In the genomic region with DNA sequence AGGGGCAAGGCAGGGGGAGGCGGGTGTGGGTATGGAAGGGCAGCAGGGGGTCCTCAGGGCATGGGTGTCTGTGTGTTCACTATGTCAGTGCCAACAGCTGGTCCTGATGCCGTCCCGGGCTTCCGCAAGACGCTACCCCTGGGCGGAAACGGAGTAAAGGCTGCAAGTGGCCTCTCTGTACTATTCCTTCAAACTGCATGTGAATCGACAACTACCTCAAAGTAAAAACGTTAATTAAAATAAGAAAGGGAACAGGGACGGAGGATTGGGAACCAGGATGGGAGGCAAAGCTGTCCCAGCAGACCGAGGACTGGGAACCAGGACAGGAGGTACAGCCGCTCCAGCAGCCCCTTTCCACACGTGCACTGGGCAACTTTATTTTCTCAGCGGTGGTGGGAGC, we compare ENCODE assay signal across 1 cellular context.
TF ChIP-seq lines count a peak whose summit lies in the region.

No MANE protein-coding gene starts in this region.

TF ChIP-seq in WTC11, 78 proteins besides CTCF, POLR2A, EP300 and RAD21 (continued from another document):
- TF ChIP-seq, protein P1, sequence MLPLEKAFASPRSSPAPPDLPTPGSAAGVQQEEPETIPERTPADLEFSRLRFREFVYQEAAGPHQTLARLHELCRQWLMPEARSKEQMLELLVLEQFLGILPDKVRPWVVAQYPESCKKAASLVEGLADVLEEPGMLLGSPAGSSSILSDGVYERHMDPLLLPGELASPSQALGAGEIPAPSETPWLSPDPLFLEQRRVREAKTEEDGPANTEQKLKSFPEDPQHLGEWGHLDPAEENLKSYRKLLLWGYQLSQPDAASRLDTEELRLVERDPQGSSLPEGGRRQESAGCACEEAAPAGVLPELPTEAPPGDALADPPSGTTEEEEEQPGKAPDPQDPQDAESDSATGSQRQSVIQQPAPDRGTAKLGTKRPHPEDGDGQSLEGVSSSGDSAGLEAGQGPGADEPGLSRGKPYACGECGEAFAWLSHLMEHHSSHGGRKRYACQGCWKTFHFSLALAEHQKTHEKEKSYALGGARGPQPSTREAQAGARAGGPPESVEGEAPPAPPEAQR (CRISPR knock-in tag; IDR thresholded peaks at IDR 0.05): no peak
- TF ChIP-seq, protein P2, sequence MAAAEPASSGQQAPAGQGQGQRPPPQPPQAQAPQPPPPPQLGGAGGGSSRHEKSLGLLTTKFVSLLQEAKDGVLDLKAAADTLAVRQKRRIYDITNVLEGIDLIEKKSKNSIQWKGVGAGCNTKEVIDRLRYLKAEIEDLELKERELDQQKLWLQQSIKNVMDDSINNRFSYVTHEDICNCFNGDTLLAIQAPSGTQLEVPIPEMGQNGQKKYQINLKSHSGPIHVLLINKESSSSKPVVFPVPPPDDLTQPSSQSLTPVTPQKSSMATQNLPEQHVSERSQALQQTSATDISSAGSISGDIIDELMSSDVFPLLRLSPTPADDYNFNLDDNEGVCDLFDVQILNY (CRISPR knock-in tag; IDR thresholded peaks at IDR 0.05): no peak
- TF ChIP-seq, protein P3, sequence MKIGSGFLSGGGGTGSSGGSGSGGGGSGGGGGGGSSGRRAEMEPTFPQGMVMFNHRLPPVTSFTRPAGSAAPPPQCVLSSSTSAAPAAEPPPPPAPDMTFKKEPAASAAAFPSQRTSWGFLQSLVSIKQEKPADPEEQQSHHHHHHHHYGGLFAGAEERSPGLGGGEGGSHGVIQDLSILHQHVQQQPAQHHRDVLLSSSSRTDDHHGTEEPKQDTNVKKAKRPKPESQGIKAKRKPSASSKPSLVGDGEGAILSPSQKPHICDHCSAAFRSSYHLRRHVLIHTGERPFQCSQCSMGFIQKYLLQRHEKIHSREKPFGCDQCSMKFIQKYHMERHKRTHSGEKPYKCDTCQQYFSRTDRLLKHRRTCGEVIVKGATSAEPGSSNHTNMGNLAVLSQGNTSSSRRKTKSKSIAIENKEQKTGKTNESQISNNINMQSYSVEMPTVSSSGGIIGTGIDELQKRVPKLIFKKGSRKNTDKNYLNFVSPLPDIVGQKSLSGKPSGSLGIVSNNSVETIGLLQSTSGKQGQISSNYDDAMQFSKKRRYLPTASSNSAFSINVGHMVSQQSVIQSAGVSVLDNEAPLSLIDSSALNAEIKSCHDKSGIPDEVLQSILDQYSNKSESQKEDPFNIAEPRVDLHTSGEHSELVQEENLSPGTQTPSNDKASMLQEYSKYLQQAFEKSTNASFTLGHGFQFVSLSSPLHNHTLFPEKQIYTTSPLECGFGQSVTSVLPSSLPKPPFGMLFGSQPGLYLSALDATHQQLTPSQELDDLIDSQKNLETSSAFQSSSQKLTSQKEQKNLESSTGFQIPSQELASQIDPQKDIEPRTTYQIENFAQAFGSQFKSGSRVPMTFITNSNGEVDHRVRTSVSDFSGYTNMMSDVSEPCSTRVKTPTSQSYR (CRISPR knock-in tag; IDR thresholded peaks at IDR 0.05): no peak
- TF ChIP-seq ZNF317 (CRISPR knock-in tag; IDR thresholded peaks at IDR 0.05; ENCODE audit: borderline replicate concordance, low read depth): no peak
- TF ChIP-seq JUN (CRISPR knock-in tag; IDR thresholded peaks at IDR 0.05): no peak
- no peak for TF ChIP-seq SMAD3 (CRISPR knock-in tag; IDR thresholded peaks at IDR 0.05; ENCODE audit: borderline replicate concordance)
- TF ChIP-seq, protein P4, sequence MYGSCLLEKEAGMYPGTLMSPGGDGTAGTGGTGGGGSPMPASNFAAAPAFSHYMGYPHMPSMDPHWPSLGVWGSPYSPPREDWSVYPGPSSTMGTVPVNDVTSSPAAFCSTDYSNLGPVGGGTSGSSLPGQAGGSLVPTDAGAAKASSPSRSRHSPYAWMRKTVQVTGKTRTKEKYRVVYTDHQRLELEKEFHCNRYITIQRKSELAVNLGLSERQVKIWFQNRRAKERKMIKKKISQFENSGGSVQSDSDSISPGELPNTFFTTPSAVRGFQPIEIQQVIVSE (CRISPR knock-in tag; IDR thresholded peaks at IDR 0.05; ENCODE audit: borderline replicate concordance): no peak
- no peak for TF ChIP-seq OVOL2 (CRISPR knock-in tag; IDR thresholded peaks at IDR 0.05; ENCODE audit: borderline replicate concordance)
- no peak for TF ChIP-seq FOXJ3 (CRISPR knock-in tag; IDR thresholded peaks at IDR 0.05; ENCODE audit: borderline replicate concordance)
- no peak for TF ChIP-seq ZNF263 (CRISPR knock-in tag; IDR thresholded peaks at IDR 0.05; ENCODE audit: low read depth)
- TF ChIP-seq NFATC4 (CRISPR knock-in tag; IDR thresholded peaks at IDR 0.05): no peak
- TF ChIP-seq FOXK1 (CRISPR knock-in tag; IDR thresholded peaks at IDR 0.05): no peak
- TF ChIP-seq, protein P5, sequence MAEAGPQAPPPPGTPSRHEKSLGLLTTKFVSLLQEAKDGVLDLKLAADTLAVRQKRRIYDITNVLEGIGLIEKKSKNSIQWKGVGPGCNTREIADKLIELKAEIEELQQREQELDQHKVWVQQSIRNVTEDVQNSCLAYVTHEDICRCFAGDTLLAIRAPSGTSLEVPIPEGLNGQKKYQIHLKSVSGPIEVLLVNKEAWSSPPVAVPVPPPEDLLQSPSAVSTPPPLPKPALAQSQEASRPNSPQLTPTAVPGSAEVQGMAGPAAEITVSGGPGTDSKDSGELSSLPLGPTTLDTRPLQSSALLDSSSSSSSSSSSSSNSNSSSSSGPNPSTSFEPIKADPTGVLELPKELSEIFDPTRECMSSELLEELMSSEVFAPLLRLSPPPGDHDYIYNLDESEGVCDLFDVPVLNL (CRISPR knock-in tag; IDR thresholded peaks at IDR 0.05; ENCODE audit: borderline replicate concordance, low read depth): no peak
- TF ChIP-seq MYBL2 (CRISPR knock-in tag; IDR thresholded peaks at IDR 0.05): no peak
